ENCODE assay signal across 32 cellular contexts in genomic region chr11:95536049-95536448, GRCh38.
"Had no signal": no experiment of that assay in that cellular context is flagged by ENCODE, and none has a peak within 500 bp of the region (broad histone marks: within the 10 kb centered on the region; RNA-seq: fewer than 3 reads in every experiment).

No MANE protein-coding gene starts in this region.

- H3K27ac ChIP-seq: epithelial cell of prostate, esophagus squamous epithelium, heart right ventricle, left lung, lower lobe of right lung, neural progenitor cell, parathyroid adenoma, psoas muscle, spleen, uterus had no signal

- H3K36me3 ChIP-seq: esophagus squamous epithelium, heart right ventricle, left lung, lower lobe of right lung, neural progenitor cell, spleen, uterus had no signal

- H3K36me3 Mint-ChIP-seq: natural killer cell, neural progenitor cell, type B pancreatic cell had no signal

- DNase-seq: activated B cell treated with CpG ODN at 0.5 μM for 24 hours; activated CD8-positive, alpha-beta memory T cell treated with anti-CD3 and anti-CD28 coated beads, Interleukin-2, amount 10 ng/mL, durations not matched to agents 7 days and 5 days; activated CD8-positive, alpha-beta T cell treated with anti-CD3 and anti-CD28 coated beads, Interleukin-2, amount 10 ng/mL, durations not matched to agents 7 days and 5 days; activated effector memory CD4-positive, alpha-beta T cell treated with Interleukin-2 at 50 U/mL for 16 hours; activated naive CD4-positive, alpha-beta T cell treated with Interleukin-2 at 50 U/mL for 16 hours; activated T-cell treated with anti-CD3 and anti-CD28 coated beads for 4 hours; activated T-cell treated with anti-CD3 and anti-CD28 coated beads, Interleukin-2, amount 50 U/mL, for 72 hours; anterior cingulate cortex; dermis blood vessel endothelial cell; effector CD4-positive, alpha-beta T cell; esophagus squamous epithelium; foreskin melanocyte; heart right ventricle; left lung; lower lobe of right lung; mesendoderm; natural killer cell; occipital lobe; psoas muscle; spleen; stimulated activated naive CD4-positive, alpha-beta T cell treated with Interleukin-2 at 50 U/mL for 16 hours; substantia nigra; T-helper 1 cell; uterus had no signal

- H2AFZ ChIP-seq: neural progenitor cell, parathyroid adenoma had no signal

- FAIRE-seq: islet of Langerhans had no signal

- H3K4me3 Mint-ChIP-seq: activated B cell treated with CpG ODN at 0.5 μM for 24 hours; activated CD8-positive, alpha-beta memory T cell treated with anti-CD3 and anti-CD28 coated beads, Interleukin-2, amount 10 ng/mL, durations not matched to agents 7 days and 5 days; activated CD8-positive, alpha-beta T cell treated with anti-CD3 and anti-CD28 coated beads, Interleukin-2, amount 10 ng/mL, durations not matched to agents 7 days and 5 days; activated naive CD8-positive, alpha-beta T cell; activated T-cell treated with anti-CD3 and anti-CD28 coated beads, Interleukin-2, amount 50 U/mL, for 72 hours; central memory CD8-positive, alpha-beta T cell; natural killer cell; neural progenitor cell; T-helper 2 cell treated with Interferon-gamma antibody and Interleukin-4, amounts not matched to agents 5 μg/mL and 100 μg/mL, for 36 hours; type B pancreatic cell had no signal

- H3K27me3 Mint-ChIP-seq: activated B cell treated with CpG ODN at 0.5 μM for 24 hours; activated naive CD8-positive, alpha-beta T cell; type B pancreatic cell had no signal

- H3K4me2 ChIP-seq: neural progenitor cell had no signal

- H3K27me3 ChIP-seq: esophagus squamous epithelium, heart right ventricle, left lung, neural progenitor cell, spleen, uterus had no signal

- H3K9ac ChIP-seq: neural progenitor cell, parathyroid adenoma had no signal

- ATAC-seq: activated CD8-positive, alpha-beta memory T cell treated with anti-CD3 and anti-CD28 coated beads, Interleukin-2, amount 10 ng/mL, durations not matched to agents 7 days and 5 days; activated CD8-positive, alpha-beta T cell treated with anti-CD3 and anti-CD28 coated beads, Interleukin-2, amount 10 ng/mL, durations not matched to agents 7 days and 5 days; activated T-cell treated with anti-CD3 and anti-CD28 coated beads, Interleukin-2, amount 50 U/mL, for 72 hours; heart right ventricle; left lung; lower lobe of right lung; natural killer cell; psoas muscle had no signal

- H3K4me1 ChIP-seq: heart right ventricle, left lung, lower lobe of right lung, neural progenitor cell, parathyroid adenoma, psoas muscle, spleen, uterus had no signal

- H3K4me3 ChIP-seq: esophagus squamous epithelium, heart right ventricle, left lung, lower lobe of right lung, neural progenitor cell, psoas muscle, spleen, uterus had no signal

- H3K9me3 ChIP-seq: esophagus squamous epithelium, left lung, lower lobe of right lung, psoas muscle, uterus had no signal

- H3K4me1 Mint-ChIP-seq: activated B cell treated with CpG ODN at 0.5 μM for 24 hours; activated CD8-positive, alpha-beta memory T cell treated with anti-CD3 and anti-CD28 coated beads, Interleukin-2, amount 10 ng/mL, durations not matched to agents 7 days and 5 days; central memory CD8-positive, alpha-beta T cell; natural killer cell; neural progenitor cell had no signal

- H3K79me2 ChIP-seq: parathyroid adenoma had no signal

- H3K27ac Mint-ChIP-seq: activated B cell treated with CpG ODN at 0.5 μM for 24 hours; activated CD8-positive, alpha-beta memory T cell treated with anti-CD3 and anti-CD28 coated beads, Interleukin-2, amount 10 ng/mL, durations not matched to agents 7 days and 5 days; activated CD8-positive, alpha-beta T cell treated with anti-CD3 and anti-CD28 coated beads, Interleukin-2, amount 10 ng/mL, durations not matched to agents 7 days and 5 days; activated naive CD8-positive, alpha-beta T cell; activated T-cell treated with anti-CD3 and anti-CD28 coated beads, Interleukin-2, amount 50 U/mL, for 72 hours; natural killer cell; neural progenitor cell; T-helper 2 cell treated with Interferon-gamma antibody and Interleukin-4, amounts not matched to agents 5 μg/mL and 100 μg/mL, for 36 hours; type B pancreatic cell had no signal
